8 cellular contexts compared by ENCODE assay signal in the genomic region with DNA sequence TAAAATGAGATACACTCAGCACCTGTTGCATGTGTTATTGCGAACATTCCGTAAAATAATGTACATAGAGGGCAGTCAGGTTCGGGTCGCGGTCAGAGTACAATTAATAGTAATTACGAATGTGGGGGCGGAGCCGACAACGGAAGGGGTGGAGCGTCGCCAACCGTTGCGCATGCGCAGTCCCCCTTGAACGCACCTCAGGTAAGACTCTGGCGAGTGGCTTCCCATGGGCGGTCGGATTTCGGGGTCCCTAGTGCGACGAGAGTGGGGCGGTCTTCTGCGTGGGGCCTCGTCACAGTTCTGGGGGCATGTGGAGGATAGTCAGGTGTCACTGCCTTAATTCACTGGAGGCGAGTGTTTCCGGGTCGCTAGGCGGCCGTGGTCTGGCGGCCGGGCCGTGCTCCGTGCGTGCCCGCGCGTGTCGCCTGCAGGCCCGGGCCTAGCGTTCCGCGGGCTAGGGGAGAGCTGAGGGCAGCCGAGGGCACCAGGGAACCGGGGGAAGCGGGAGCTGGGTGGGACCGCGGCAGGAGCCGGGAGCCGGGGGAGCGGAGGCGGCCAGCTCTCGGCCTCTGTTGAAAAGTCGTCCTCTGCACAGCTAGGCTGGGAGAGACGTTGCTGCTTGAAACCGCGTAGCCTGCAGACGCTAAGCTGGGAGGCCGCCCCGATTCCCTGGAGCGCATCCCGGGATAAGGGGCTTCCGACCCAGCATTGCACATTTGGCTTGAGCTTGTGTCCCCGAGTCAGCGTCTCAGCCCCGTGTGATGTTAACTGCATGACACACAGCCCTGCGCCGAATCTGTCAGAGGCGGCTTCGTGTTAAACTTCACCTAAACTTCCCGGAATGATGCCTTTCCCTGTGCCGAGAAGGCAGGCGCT. TPM values are rescaled to one million over a fixed set of nuclear protein-coding genes. Genes with fewer than 3 reads are reported as not detected.
DNase-seq lines count a peak whose midpoint lies in the region; ATAC-seq lines count a peak whose summit lies in the region.

A gene (plus strand): TSS at position 177 of the 876 bp plus-strand sequence. CDS start 3,209 bp downstream, outside the sequence.

- H3K27ac ChIP-seq in effector memory CD4-positive, alpha-beta T cell (ENCODE audit: insufficient read depth, low read length, poor library complexity, severe bottlenecking) = peak within 1 kb of the TSS; percentile 90

- no peaks in the 10 kb centered on the region for H3K27me3 ChIP-seq in effector memory CD4-positive, alpha-beta T cell (replicated peaks; ENCODE audit: control insufficient read depth, insufficient read depth, low read length, poor library complexity, severe bottlenecking)

- peaks cover 8% of the 10 kb centered on the region for H3K4me1 Mint-ChIP-seq in memory B cell

- H3K4me1 ChIP-seq in effector memory CD4-positive, alpha-beta T cell (ENCODE audit: control insufficient read depth, insufficient read depth, low read length, poor library complexity, severe bottlenecking) = peaks cover 9% of the 10 kb centered on the region

- H3K27me3 Mint-ChIP-seq in memory B cell = no peaks in the 10 kb centered on the region

- H3K4me3 ChIP-seq in effector memory CD4-positive, alpha-beta T cell (ENCODE audit: insufficient read depth, low read depth, low read length, poor library complexity, severe bottlenecking) = peak within 1 kb of the TSS; percentile 79

- H3K36me3 Mint-ChIP-seq in memory B cell = peaks cover 1% of the 10 kb centered on the region

- peak; percentile 28 for ATAC-seq in GM19468 (IDR thresholded peaks at IDR 0.05; ENCODE audit: extremely low read depth, unreplicated experiment)
- ATAC-seq in memory B cell (ENCODE audit: low read depth) = peak; percentile 87

- DNase-seq in CMK (ENCODE audit: low read depth) (peak; percentile 80), HT-29 (ENCODE audit: low spot score) (peak; percentile 92), memory B cell (ENCODE audit: low spot score in 2 of 2) (peak; percentile 92 to 95)
- peak; percentile 77 for DNase-seq in NK-92 treated with Interleukin-12 subunit alpha and Interleukin-12 subunit beta, amount 100 ng/mL, for 24 hours (lab: John Stamatoyannopoulos, UW)
- peak; percentile 98 for DNase-seq in activated CD8-positive, alpha-beta memory T cell treated with anti-CD3 and anti-CD28 coated beads for 24 hours
- peak; percentile 82 to 88 (median 88) for DNase-seq in effector memory CD4-positive, alpha-beta T cell
- DNase-seq in stimulated activated CD8-positive, alpha-beta memory T cell treated with anti-CD3 and anti-CD28 coated beads, Interleukin-15, amount 100 ng/mL, for 48 hours (ENCODE audit: low read depth in 2 of 2) = peak; percentile 76 to 77

- peak within 1 kb of the TSS; percentile 98 for H3K27ac Mint-ChIP-seq in memory B cell

- peak within 1 kb of the TSS; percentile 100 for H3K4me3 Mint-ChIP-seq in memory B cell

- no peaks in the 10 kb centered on the region for H3K9me3 Mint-ChIP-seq in memory B cell

- peaks cover 4% of the 10 kb centered on the region for H3K36me3 ChIP-seq in effector memory CD4-positive, alpha-beta T cell (ENCODE audit: control insufficient read depth, insufficient read depth, low read length)

- no peaks in the 10 kb centered on the region for H3K9me3 ChIP-seq in effector memory CD4-positive, alpha-beta T cell (ENCODE audit: control insufficient read depth, low read length)

RNA-seq across cellular contexts. Expression of the gene that starts here (rescaled TPM):
- total RNA-seq in HT-29 (2014; rRNA removed; shearing (Covaris generic)) = 20.1 and 26.7 TPM in 2 replicates

Comparison
In these comparisons a context has a peak if more than half of its experiments do, and no peak if none do; other contexts are left out.
1. Peak in every context shown above with its lines: DNase-seq, ATAC-seq, H3K4me3 ChIP-seq and H3K27ac ChIP-seq.